ENCODE assay signal across 8 cellular contexts in the genomic region with DNA sequence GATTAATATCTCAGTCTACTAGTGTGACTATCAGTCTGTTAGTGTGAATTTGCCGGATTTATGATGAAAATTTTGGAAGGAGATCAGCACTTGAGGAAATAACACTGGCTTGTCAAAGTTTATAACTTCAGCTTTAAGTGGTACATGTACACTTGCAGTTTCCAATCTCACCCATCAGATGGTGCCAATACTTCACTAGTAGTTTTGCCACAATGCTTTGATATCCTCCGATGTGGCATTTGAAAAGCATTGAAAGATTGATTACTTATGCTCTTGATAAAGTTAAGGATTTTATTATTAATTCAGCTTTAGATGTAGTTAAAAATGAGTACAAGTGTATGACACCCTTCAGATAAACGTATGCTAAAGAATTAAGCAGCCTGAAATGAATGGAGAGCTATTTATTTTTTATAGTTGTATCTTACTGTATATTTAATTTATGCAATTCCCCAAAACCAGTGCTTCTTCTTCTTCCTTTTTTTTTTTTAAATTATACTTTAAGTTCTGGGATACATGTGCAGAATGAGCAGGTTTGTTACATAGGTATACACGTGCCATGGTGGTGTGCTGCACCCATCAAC.
DNase-seq lines count a peak whose midpoint lies in the region; ATAC-seq, FAIRE-seq and TF ChIP-seq lines count a peak whose summit lies in the region.

No MANE protein-coding gene starts in this region.

- no peaks in the 10 kb centered on the region for H4K20me1 ChIP-seq in HepG2 (ENCODE audit: insufficient read depth, low read length)

- H3K27ac ChIP-seq in HepG2 (ENCODE audit: extremely low read length, insufficient read depth, low read length) (no peak overlapping the region), vagina (no peak overlapping the region)

- H3K27ac Mint-ChIP-seq in activated T-cell treated with anti-CD3 and anti-CD28 coated beads, Interleukin-2, amount 50 U/mL, for 24 hours, result no peak overlapping the region
- H3K27ac Mint-ChIP-seq in MCF 10A (ENCODE audit: low read depth, unreplicated experiment), result no peak overlapping the region

- intact Hi-C loops in MCF 10A (cut with micrococcal nuclease), result loop anchor here (1.0 to 2.0 kb wide), 5 partner anchors 95 to 713 kb away; no protein-coding TSS in a partner anchor
- intact Hi-C loops in HepG2 (cut with micrococcal nuclease; ENCODE audit: unreplicated experiment), result loop anchor here (1.0 to 5.0 kb wide), 3 partner anchors 183 to 713 kb away; no protein-coding TSS in a partner anchor
- intact Hi-C loops in vagina (cut with DNase I), result no loop called here

- H3K79me2 ChIP-seq in HepG2 (ENCODE audit: insufficient read depth, low read length), result no peaks in the 10 kb centered on the region

- no peaks in the 10 kb centered on the region for H3K36me3 ChIP-seq in HepG2 (replicated peaks in 1 of 2; ENCODE audit: control insufficient read depth in 1 of 2, insufficient read depth in 2 of 2, low read length in 2 of 2)
- no peaks in the 10 kb centered on the region for H3K36me3 ChIP-seq in vagina

- H3K4me3 ChIP-seq in LNCaP clone FGC (ENCODE audit: low read depth, low read length) (no peak overlapping the region), HepG2 (replicated peaks in 1 of 3; ENCODE audit: insufficient read depth in 1 of 3, low read depth in 2 of 3, low read length in 3 of 3) (no peak overlapping the region), vagina (no peak overlapping the region)

- ATAC-seq in HepG2 (peak; percentile 26; the same call in 1 of the 3 replicates), HG03039 (IDR thresholded peaks at IDR 0.05; ENCODE audit: unreplicated experiment) (no peak)

- no peaks in the 10 kb centered on the region for H3K36me3 Mint-ChIP-seq in activated T-cell treated with anti-CD3 and anti-CD28 coated beads, Interleukin-2, amount 50 U/mL, for 24 hours (ENCODE audit: low read depth)
- H3K36me3 Mint-ChIP-seq in MCF 10A (ENCODE audit: insufficient read depth, unreplicated experiment), result no peaks in the 10 kb centered on the region

- TF ChIP-seq CTCF in LNCaP clone FGC (IDR thresholded peaks at IDR 0.05; ENCODE audit: control insufficient read depth, extremely low read depth, insufficient read depth), result peak; percentile 81
- peak; percentile 93 for TF ChIP-seq CTCF in MCF 10A (IDR thresholded peaks at IDR 0.05; ENCODE audit: unreplicated experiment)
- TF ChIP-seq CTCF in HepG2 (CRISPR knock-in tag; IDR thresholded peaks at IDR 0.05), result peak; percentile 80
- TF ChIP-seq CTCF in vagina (IDR thresholded peaks at IDR 0.05), result peak; percentile 37 to 57 (median 47)

- no peak overlapping the region for H3K9ac ChIP-seq in HepG2 (ENCODE audit: insufficient read depth, low read depth, low read length)

- H3K4me1 ChIP-seq in HepG2 (ENCODE audit: insufficient read depth, low read length) (no peaks in the 10 kb centered on the region), vagina (no peaks in the 10 kb centered on the region)

- no peak overlapping the region for H3K4me2 ChIP-seq in HepG2 (ENCODE audit: low read depth, low read length)

- BruUV-seq in MCF 10A (replicated peaks; lab: Mats Ljungman, UMichigan) (no TSS peak), HepG2 (replicated peaks; lab: Mats Ljungman, UMichigan) (no TSS peak)

- TF ChIP-seq POLR2A in HepG2 (IDR thresholded peaks at IDR 0.05; ENCODE audit: insufficient read depth in 1 of 2, low read depth in 2 of 2, low read length in 2 of 2) (no peak), vagina (IDR thresholded peaks at IDR 0.05) (no peak)

- POLR2A ChIA-PET in MCF 10A (lab: Yijun Ruan, JAX) (interaction anchor here (0.6 to 1.3 kb wide), 5 partner anchors 195 to 714 kb away, joined by 3 to 4 read pairs (median 3); no protein-coding TSS in a partner anchor), HepG2 (lab: Yijun Ruan, JAX) (no interaction called here)

- peak; percentile 79 for FAIRE-seq in HepG2 (lab: Jason Lieb, UNC)

- CTCF ChIA-PET in MCF 10A (lab: Yijun Ruan, JAX) (interaction anchor here (0.6 to 8.7 kb wide), 48 partner anchors 10 to 1306 kb away, joined by 3 to 157 read pairs (median 4); a partner anchor contains a TSS), HepG2 (lab: Yijun Ruan, JAX; ENCODE audit: low intra/inter-chr PET ratio, low total read pairs) (interaction anchor here (1.4 to 3.0 kb wide), 3 partner anchors 183 to 712 kb away, joined by 9 to 51 read pairs (median 11); no protein-coding TSS in a partner anchor)

- no peak overlapping the region for H2AFZ ChIP-seq in HepG2 (ENCODE audit: low read length)

- 14% methylated on average over 4 of the region's 4 CpGs for WGBS in HepG2 (ENCODE audit: low lambda C conversion rate)

- peaks cover 2% of the 10 kb centered on the region for H3K4me1 Mint-ChIP-seq in activated T-cell treated with anti-CD3 and anti-CD28 coated beads, Interleukin-2, amount 50 U/mL, for 24 hours (ENCODE audit: low read depth)
- peaks cover 16% of the 10 kb centered on the region for H3K4me1 Mint-ChIP-seq in MCF 10A (ENCODE audit: insufficient read depth, unreplicated experiment)

- H3K27me3 ChIP-seq in HepG2 (ENCODE audit: control insufficient read depth in 1 of 2, insufficient read depth in 2 of 2, low read length in 2 of 2) (no peaks in the 10 kb centered on the region), vagina (no peaks in the 10 kb centered on the region)

- H3K9me3 Mint-ChIP-seq in activated T-cell treated with anti-CD3 and anti-CD28 coated beads, Interleukin-2, amount 50 U/mL, for 24 hours, result no peaks in the 10 kb centered on the region
- H3K9me3 Mint-ChIP-seq in MCF 10A (ENCODE audit: unreplicated experiment), result no peaks in the 10 kb centered on the region

- peak; percentile 23 for DNase-seq in activated T-cell treated with anti-CD3 and anti-CD28 coated beads for 24 hours (ENCODE audit: low read depth)
- DNase-seq in activated T-cell treated with anti-CD3 and anti-CD28 coated beads, Interleukin-2, amount 50 U/mL, for 24 hours, result no peak
- peak; percentile 53 for DNase-seq in LNCaP clone FGC (ENCODE audit: low read depth)
- DNase-seq in OCI-M2 (lab: John Stamatoyannopoulos, UW; ENCODE audit: unreplicated experiment), result peak; percentile 15
- DNase-seq in MCF 10A (ENCODE audit: unreplicated experiment), result peak; percentile 74
- DNase-seq in HepG2 (ENCODE audit: low spot score), result peak; percentile 39
- DNase-seq in vagina (ENCODE audit: extremely low spot score in 2 of 2), result no peak

- peak; percentile 78 for TF ChIP-seq RAD21 in HepG2 (CRISPR knock-in tag; IDR thresholded peaks at IDR 0.05)

- in situ Hi-C loops in HepG2 (cut with HindIII; ENCODE audit: extremely low pct_ligation_motif_present, low pct_unique_long_range_greater_than_20kb), result loop anchor here (5.0 kb wide), 2 partner anchors 184 to 714 kb away; no protein-coding TSS in a partner anchor

- no peaks in the 10 kb centered on the region for H3K27me3 Mint-ChIP-seq in activated T-cell treated with anti-CD3 and anti-CD28 coated beads, Interleukin-2, amount 50 U/mL, for 24 hours
- no peaks in the 10 kb centered on the region for H3K27me3 Mint-ChIP-seq in MCF 10A (ENCODE audit: insufficient read depth, unreplicated experiment)

- no peak overlapping the region for H3K4me3 Mint-ChIP-seq in activated T-cell treated with anti-CD3 and anti-CD28 coated beads, Interleukin-2, amount 50 U/mL, for 24 hours
- H3K4me3 Mint-ChIP-seq in MCF 10A (ENCODE audit: unreplicated experiment), result no peak overlapping the region

- TF ChIP-seq EP300 in HepG2 (IDR thresholded peaks at IDR 0.05; ENCODE audit: low read depth in 2 of 2, low read length in 2 of 2), result no peak
- no peak for TF ChIP-seq EP300 in HepG2 (CRISPR knock-in tag; IDR thresholded peaks at IDR 0.05; ENCODE audit: borderline replicate concordance)

- no peaks in the 10 kb centered on the region for H3K9me3 ChIP-seq in HepG2 (ENCODE audit: low read length)
- no peaks in the 10 kb centered on the region for H3K9me3 ChIP-seq in vagina

TF ChIP-seq in HepG2, 621 proteins besides CTCF, POLR2A, EP300 and RAD21 (continues in another document):
- TF ChIP-seq STAG1 (CRISPR knock-in tag; IDR thresholded peaks at IDR 0.05), result peak; percentile 96
- TF ChIP-seq, protein P1, sequence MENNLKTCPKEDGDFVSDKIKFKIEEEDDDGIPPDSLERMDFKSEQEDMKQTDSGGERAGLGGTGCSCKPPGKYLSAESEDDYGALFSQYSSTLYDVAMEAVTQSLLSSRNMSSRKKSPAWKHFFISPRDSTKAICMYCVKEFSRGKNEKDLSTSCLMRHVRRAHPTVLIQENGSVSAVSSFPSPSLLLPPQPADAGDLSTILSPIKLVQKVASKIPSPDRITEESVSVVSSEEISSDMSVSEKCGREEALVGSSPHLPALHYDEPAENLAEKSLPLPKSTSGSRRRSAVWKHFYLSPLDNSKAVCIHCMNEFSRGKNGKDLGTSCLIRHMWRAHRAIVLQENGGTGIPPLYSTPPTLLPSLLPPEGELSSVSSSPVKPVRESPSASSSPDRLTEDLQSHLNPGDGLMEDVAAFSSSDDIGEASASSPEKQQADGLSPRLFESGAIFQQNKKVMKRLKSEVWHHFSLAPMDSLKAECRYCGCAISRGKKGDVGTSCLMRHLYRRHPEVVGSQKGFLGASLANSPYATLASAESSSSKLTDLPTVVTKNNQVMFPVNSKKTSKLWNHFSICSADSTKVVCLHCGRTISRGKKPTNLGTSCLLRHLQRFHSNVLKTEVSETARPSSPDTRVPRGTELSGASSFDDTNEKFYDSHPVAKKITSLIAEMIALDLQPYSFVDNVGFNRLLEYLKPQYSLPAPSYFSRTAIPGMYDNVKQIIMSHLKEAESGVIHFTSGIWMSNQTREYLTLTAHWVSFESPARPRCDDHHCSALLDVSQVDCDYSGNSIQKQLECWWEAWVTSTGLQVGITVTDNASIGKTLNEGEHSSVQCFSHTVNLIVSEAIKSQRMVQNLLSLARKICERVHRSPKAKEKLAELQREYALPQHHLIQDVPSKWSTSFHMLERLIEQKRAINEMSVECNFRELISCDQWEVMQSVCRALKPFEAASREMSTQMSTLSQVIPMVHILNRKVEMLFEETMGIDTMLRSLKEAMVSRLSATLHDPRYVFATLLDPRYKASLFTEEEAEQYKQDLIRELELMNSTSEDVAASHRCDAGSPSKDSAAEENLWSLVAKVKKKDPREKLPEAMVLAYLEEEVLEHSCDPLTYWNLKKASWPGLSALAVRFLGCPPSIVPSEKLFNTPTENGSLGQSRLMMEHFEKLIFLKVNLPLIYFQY (CRISPR knock-in tag; IDR thresholded peaks at IDR 0.05; ENCODE audit: borderline replicate concordance), result no peak
- peak; percentile 93 for TF ChIP-seq SMC3 (IDR thresholded peaks at IDR 0.05; ENCODE audit: low read length)
- TF ChIP-seq GATAD1 (CRISPR knock-in tag; IDR thresholded peaks at IDR 0.05), result no peak
- TF ChIP-seq, protein P2, sequence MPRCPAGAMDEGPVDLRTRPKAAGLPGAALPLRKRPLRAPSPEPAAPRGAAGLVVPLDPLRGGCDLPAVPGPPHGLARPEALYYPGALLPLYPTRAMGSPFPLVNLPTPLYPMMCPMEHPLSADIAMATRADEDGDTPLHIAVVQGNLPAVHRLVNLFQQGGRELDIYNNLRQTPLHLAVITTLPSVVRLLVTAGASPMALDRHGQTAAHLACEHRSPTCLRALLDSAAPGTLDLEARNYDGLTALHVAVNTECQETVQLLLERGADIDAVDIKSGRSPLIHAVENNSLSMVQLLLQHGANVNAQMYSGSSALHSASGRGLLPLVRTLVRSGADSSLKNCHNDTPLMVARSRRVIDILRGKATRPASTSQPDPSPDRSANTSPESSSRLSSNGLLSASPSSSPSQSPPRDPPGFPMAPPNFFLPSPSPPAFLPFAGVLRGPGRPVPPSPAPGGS (CRISPR knock-in tag; IDR thresholded peaks at IDR 0.05), result no peak

Comparison
In these comparisons a context has a peak if more than half of its experiments do, and no peak if none do; other contexts are left out.
1. DNase-seq: peak in activated T-cell treated with anti-CD3 and anti-CD28 coated beads for 24 hours (single experiment), LNCaP clone FGC (single experiment), OCI-M2 (single experiment), MCF 10A (single experiment) and HepG2 (single experiment); none in activated T-cell treated with anti-CD3 and anti-CD28 coated beads, Interleukin-2, amount 50 U/mL, for 24 hours (single experiment) and vagina (0 of 2).
2. Peak in every context shown above with its lines, with median percentiles within 50 percentile points of each other: CTCF ChIP-seq.